ENCODE assay signal across 19 cellular contexts in the genomic region with DNA sequence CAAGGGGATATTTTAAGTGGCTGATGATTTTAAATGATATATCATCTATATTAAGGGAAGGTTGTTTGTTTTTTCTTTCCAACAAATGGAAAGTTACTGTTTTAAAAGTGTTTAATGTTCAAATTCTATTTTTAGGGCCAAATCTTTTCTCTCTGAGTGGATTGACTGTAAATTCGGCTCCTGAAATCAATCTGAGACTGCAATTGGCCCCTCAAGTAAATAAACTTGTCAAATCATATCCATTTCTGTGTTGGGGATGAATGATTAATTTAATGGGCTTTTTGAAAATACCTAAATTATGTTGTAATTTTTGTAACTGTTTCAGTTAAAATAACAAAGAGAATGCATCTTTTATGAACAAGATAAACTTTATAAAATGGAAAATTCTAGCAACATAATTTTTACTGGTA. TPM values are rescaled to one million over a fixed set of nuclear protein-coding genes. Genes with fewer than 3 reads are reported as not detected.
DNase-seq lines count a peak whose midpoint lies in the region; ATAC-seq and TF ChIP-seq lines count a peak whose summit lies in the region.
"Had no signal": no experiment of that assay in that cellular context is flagged by ENCODE, and none has a peak within 500 bp of the region (broad histone marks: within the 10 kb centered on the region; RNA-seq: fewer than 3 reads in every experiment).

No MANE protein-coding gene starts in this region.

- H3K36me3 ChIP-seq in HUES64 (ENCODE audit: insufficient read depth, low read length) (no peaks in the 10 kb centered on the region), brain microvascular endothelial cell (replicated peaks) (no peaks in the 10 kb centered on the region), vagina (no peaks in the 10 kb centered on the region)

- H3K27me3 Mint-ChIP-seq in mesothelial cell of epicardium (ENCODE audit: low read depth) = peaks cover 41% of the 10 kb centered on the region

- H3K36me3 Mint-ChIP-seq in mesothelial cell of epicardium = no peaks in the 10 kb centered on the region
- H3K36me3 Mint-ChIP-seq: activated naive CD8-positive, alpha-beta T cell treated with anti-CD3 and anti-CD28 coated beads, Interleukin-2, amount 10 ng/mL, durations not matched to agents 7 days and 5 days had no signal

- no peaks in the 10 kb centered on the region for H3K9me3 Mint-ChIP-seq in mesothelial cell of epicardium
- H3K9me3 Mint-ChIP-seq: activated naive CD8-positive, alpha-beta T cell treated with anti-CD3 and anti-CD28 coated beads, Interleukin-2, amount 10 ng/mL, durations not matched to agents 7 days and 5 days had no signal

- H3K9me3 ChIP-seq in HUES64 (ENCODE audit: insufficient read depth, low read depth, low read length) (no peaks in the 10 kb centered on the region), vagina (no peaks in the 10 kb centered on the region)
- H3K9me3 ChIP-seq: testis had no signal

- H3K27ac ChIP-seq in HUES64 (ENCODE audit: low read depth, low read length) = no peak overlapping the region
- no peak overlapping the region for H3K27ac ChIP-seq in brain microvascular endothelial cell
- H3K27ac ChIP-seq in vagina = peak overlapping the region; percentile 24

- no peak for TF ChIP-seq CTCF in brain microvascular endothelial cell (IDR thresholded peaks at IDR 0.05; ENCODE audit: low read depth, low read length, missing control alignments)
- no peak for TF ChIP-seq CTCF in mesothelial cell of epicardium (IDR thresholded peaks at IDR 0.05; ENCODE audit: unreplicated experiment)
- TF ChIP-seq CTCF in vagina (IDR thresholded peaks at IDR 0.05) = no peak

- 70% methylated on average over 1 of the region's 1 CpG for WGBS in HUES64

- peaks cover 57% of the 10 kb centered on the region for H3K4me1 Mint-ChIP-seq in mesothelial cell of epicardium

- peak overlapping the region; percentile 35 for H3K27ac Mint-ChIP-seq in mesothelial cell of epicardium
- H3K27ac Mint-ChIP-seq: activated naive CD8-positive, alpha-beta T cell treated with anti-CD3 and anti-CD28 coated beads, Interleukin-2, amount 10 ng/mL, durations not matched to agents 7 days and 5 days; CD14-positive monocyte had no signal

- peak overlapping the region; percentile 60; the same call in 1 of the 2 replicates for H3K4me3 ChIP-seq in HUES64 (ENCODE audit: low read length)
- H3K4me3 ChIP-seq in brain microvascular endothelial cell (ENCODE audit: low read depth, low read length) = peak overlapping the region; percentile 90
- peak overlapping the region in 1 of 2 donors; percentile 58 for H3K4me3 ChIP-seq in vagina
- H3K4me3 ChIP-seq: skin epidermis, testis had no signal

- in situ Hi-C loops in brain microvascular endothelial cell (cut with HindIII; ENCODE audit: low pct_ligation_motif_present, low sequenced_read_pairs) = loop anchor here (25.0 kb wide), 1 partner anchor 713 kb away; a partner anchor contains a TSS

- peak overlapping the region; percentile 66 for H3K4me3 Mint-ChIP-seq in mesothelial cell of epicardium
- H3K4me3 Mint-ChIP-seq: activated naive CD8-positive, alpha-beta T cell treated with anti-CD3 and anti-CD28 coated beads, Interleukin-2, amount 10 ng/mL, durations not matched to agents 7 days and 5 days had no signal

- no peak for TF ChIP-seq POLR2A in vagina (IDR thresholded peaks at IDR 0.05)

- DNase-seq in brain microvascular endothelial cell = no peak
- DNase-seq in mesothelial cell of epicardium (ENCODE audit: low spot score in 2 of 2, unreplicated experiment in 2 of 2) = no peak
- DNase-seq in vagina (ENCODE audit: extremely low spot score in 2 of 2) = no peak
- DNase-seq in glomerular visceral epithelial cell (ENCODE audit: extremely low spot score) = no peak
- DNase-seq in GM19240 (ENCODE audit: insufficient read length, low spot score) = no peak
- DNase-seq: activated CD4-positive, alpha-beta T cell treated with anti-CD3 and anti-CD28 coated beads, Interleukin-2, amount 50 U/mL, for 48 hours; activated naive CD8-positive, alpha-beta T cell treated with anti-CD3 and anti-CD28 coated beads, Interleukin-2, amount 10 ng/mL, durations not matched to agents 7 days and 5 days; head of caudate nucleus; kidney; NCI-H1048; NCI-H2081 treated with DMSO at 0.1 percent for 48 hours; NCI-H510A treated with DMSO at 0.1 percent for 48 hours; occipital lobe; testis had no signal

- H3K4me1 ChIP-seq in HUES64 (ENCODE audit: insufficient read depth, low read length) (peaks cover 38% of the 10 kb centered on the region), vagina (peaks cover 15% of the 10 kb centered on the region)
- H3K4me1 ChIP-seq: testis had no signal

- intact Hi-C loops in vagina (cut with DNase I) = loop anchor here (10.0 kb wide), 1 partner anchor 706 kb away; a partner anchor contains a TSS

- H3K9ac ChIP-seq in HUES64 (ENCODE audit: low read depth, low read length) = no peak overlapping the region

- ATAC-seq in GM21786 (IDR thresholded peaks at IDR 0.05; ENCODE audit: unreplicated experiment) = no peak
- ATAC-seq: HCT116 had no signal

- H3K27me3 ChIP-seq in HUES64 (ENCODE audit: insufficient read depth, low read length) = peaks cover 25% of the 10 kb centered on the region
- no peaks in the 10 kb centered on the region for H3K27me3 ChIP-seq in brain microvascular endothelial cell (replicated peaks)
- H3K27me3 ChIP-seq in vagina = peaks cover 3% of the 10 kb centered on the region
- H3K27me3 ChIP-seq: testis had no signal

RNA-seq across cellular contexts. Expression of a gene that starts 2.6 kb away (rescaled TPM):
- polyA plus RNA-seq in HUES64 (2013, experiment 1 of 2) = 4.6 TPM
- 3.9 TPM for polyA plus RNA-seq in HUES64 (2013, experiment 2 of 2)
- total RNA-seq in mesothelial cell of epicardium (8.8 to 10.2 TPM (median 10.2 TPM) in 3 replicates), vagina (8.6 TPM)
- total RNA-seq: activated naive CD8-positive, alpha-beta T cell treated with anti-CD3 and anti-CD28 coated beads, Interleukin-2, amount 10 ng/mL, durations not matched to agents 7 days and 5 days had no signal
- polyA plus RNA-seq: CD14-positive monocyte had no signal
